Comparison of ENCODE assay signal across 14 cellular contexts in genomic region chr9:14272924-14273528, GRCh38. TPM values are rescaled to one million over a fixed set of nuclear protein-coding genes. Genes with fewer than 3 reads are reported as not detected.
DNase-seq lines count a peak whose midpoint lies in the region; ATAC-seq, FAIRE-seq and TF ChIP-seq lines count a peak whose summit lies in the region.
"Had no signal": no experiment of that assay in that cellular context is flagged by ENCODE, and none has a peak within 500 bp of the region (broad histone marks: within the 10 kb centered on the region; RNA-seq: fewer than 3 reads in every experiment).

No MANE protein-coding gene starts in this region.

- CTCF ChIA-PET in activated CD4-positive, alpha-beta T cell treated with anti-CD3 and anti-CD28 coated beads for 36 hours (lab: Charles Lee), result no interaction called here

- no peak for FAIRE-seq in pancreas (lab: Jason Lieb, UNC)
- FAIRE-seq: RCC 7860 had no signal

- H3K27me3 Mint-ChIP-seq in activated CD4-positive, alpha-beta T cell treated with anti-CD3 and anti-CD28 coated beads, Interleukin-2, amount 10 ng/mL, durations not matched to agents 24 days and 14 days, result peaks cover 15% of the 10 kb centered on the region
- H3K27me3 Mint-ChIP-seq in activated CD4-positive, alpha-beta T cell treated with anti-CD3 and anti-CD28 coated beads for 36 hours, result peaks cover 28% of the 10 kb centered on the region

- no peaks in the 10 kb centered on the region for H3K36me3 Mint-ChIP-seq in activated CD4-positive, alpha-beta T cell treated with anti-CD3 and anti-CD28 coated beads, Interleukin-2, amount 10 ng/mL, durations not matched to agents 24 days and 14 days (ENCODE audit: low read depth)
- no peaks in the 10 kb centered on the region for H3K36me3 Mint-ChIP-seq in activated CD4-positive, alpha-beta T cell treated with anti-CD3 and anti-CD28 coated beads for 36 hours (ENCODE audit: low read depth)

- no peaks in the 10 kb centered on the region for H3K9me2 ChIP-seq in OCI-LY1 (ENCODE audit: low read depth, low read length)

- ATAC-seq in pancreas, result peak in 3 of 4 donors; percentile 29 to 43 (median 31)
- ATAC-seq in HG03521 (IDR thresholded peaks at IDR 0.05; ENCODE audit: unreplicated experiment), result no peak
- no peak for ATAC-seq in activated CD4-positive, alpha-beta T cell treated with anti-CD3 and anti-CD28 coated beads for 36 hours
- ATAC-seq: effector memory CD8-positive, alpha-beta T cell had no signal

- intact Hi-C loops in pancreas (cut with DNase I), result no loop called here
- intact Hi-C loops in activated CD4-positive, alpha-beta T cell treated with anti-CD3 and anti-CD28 coated beads, Interleukin-2, amount 10 ng/mL, durations not matched to agents 24 days and 14 days (cut with micrococcal nuclease), result no loop called here
- intact Hi-C loops in activated CD4-positive, alpha-beta T cell treated with anti-CD3 and anti-CD28 coated beads for 36 hours (cut with DNase I, micrococcal nuclease), result no loop called here

- no peak overlapping the region for H3K27ac Mint-ChIP-seq in activated CD4-positive, alpha-beta T cell treated with anti-CD3 and anti-CD28 coated beads, Interleukin-2, amount 10 ng/mL, durations not matched to agents 24 days and 14 days
- no peak overlapping the region for H3K27ac Mint-ChIP-seq in activated CD4-positive, alpha-beta T cell treated with anti-CD3 and anti-CD28 coated beads for 36 hours

- H3K9me3 ChIP-seq in OCI-LY1 (ENCODE audit: low read length), result no peaks in the 10 kb centered on the region
- H3K9me3 ChIP-seq in right atrium auricular region, result no peaks in the 10 kb centered on the region
- H3K9me3 ChIP-seq in pancreas, result no peaks in the 10 kb centered on the region
- H3K9me3 ChIP-seq: adrenal gland had no signal

- peaks cover 45% of the 10 kb centered on the region for H3K4me1 ChIP-seq in OCI-LY1 (ENCODE audit: insufficient read depth, low read length, severe bottlenecking)
- H3K4me1 ChIP-seq in right atrium auricular region, result peaks cover 0 to 86% of the 10 kb centered on the region in 2 donors
- peaks cover 41 to 52% (median 46%) of the 10 kb centered on the region in 3 donors for H3K4me1 ChIP-seq in pancreas

- no peaks in the 10 kb centered on the region for H3K27me3 ChIP-seq in OCI-LY1 (ENCODE audit: insufficient read depth, low read length)
- no peaks in the 10 kb centered on the region for H3K27me3 ChIP-seq in right atrium auricular region
- H3K27me3 ChIP-seq in pancreas, result no peaks in the 10 kb centered on the region
- H3K27me3 ChIP-seq: adrenal gland had no signal

- H3K27ac ChIP-seq in OCI-LY1 (ENCODE audit: low read depth, low read length, poor library complexity, severe bottlenecking) (peak overlapping the region; percentile 32), right atrium auricular region (peak overlapping the region; percentile 57 to 73), pancreas (peak overlapping the region in 2 of 4 donors; percentile 17 to 47)
- H3K27ac ChIP-seq: HL-60 had no signal

- no peaks in the 10 kb centered on the region for H3F3A ChIP-seq in OCI-LY1 (ENCODE audit: insufficient read depth, low read length)

- H4K20me1 ChIP-seq in OCI-LY1 (ENCODE audit: insufficient read depth, low read length), result no peaks in the 10 kb centered on the region

- H3K4me3 Mint-ChIP-seq in activated CD4-positive, alpha-beta T cell treated with anti-CD3 and anti-CD28 coated beads, Interleukin-2, amount 10 ng/mL, durations not matched to agents 24 days and 14 days, result no peak overlapping the region
- no peak overlapping the region for H3K4me3 Mint-ChIP-seq in activated CD4-positive, alpha-beta T cell treated with anti-CD3 and anti-CD28 coated beads for 36 hours
- H3K4me3 Mint-ChIP-seq: effector memory CD8-positive, alpha-beta T cell had no signal

- WGBS in pancreas, 2 donors, result 15 to 17% methylated on average over 7 of the region's 7 CpGs

- no peak overlapping the region for H3K9ac ChIP-seq in OCI-LY1 (ENCODE audit: low read length)

- POLR2A ChIA-PET in activated CD4-positive, alpha-beta T cell treated with anti-CD3 and anti-CD28 coated beads for 36 hours (lab: Charles Lee), result no interaction called here

- H3K9me3 Mint-ChIP-seq in activated CD4-positive, alpha-beta T cell treated with anti-CD3 and anti-CD28 coated beads, Interleukin-2, amount 10 ng/mL, durations not matched to agents 24 days and 14 days, result no peaks in the 10 kb centered on the region
- H3K9me3 Mint-ChIP-seq in activated CD4-positive, alpha-beta T cell treated with anti-CD3 and anti-CD28 coated beads for 36 hours (ENCODE audit: low read depth), result no peaks in the 10 kb centered on the region
- H3K9me3 Mint-ChIP-seq: effector memory CD8-positive, alpha-beta T cell had no signal

- no peaks in the 10 kb centered on the region for H3K4me1 Mint-ChIP-seq in activated CD4-positive, alpha-beta T cell treated with anti-CD3 and anti-CD28 coated beads, Interleukin-2, amount 10 ng/mL, durations not matched to agents 24 days and 14 days
- peaks cover 5% of the 10 kb centered on the region for H3K4me1 Mint-ChIP-seq in activated CD4-positive, alpha-beta T cell treated with anti-CD3 and anti-CD28 coated beads for 36 hours

- no peaks in the 10 kb centered on the region for H3K79me2 ChIP-seq in OCI-LY1 (ENCODE audit: insufficient read depth, low read length)

- no peak overlapping the region for H2AFZ ChIP-seq in OCI-LY1 (ENCODE audit: low read length)

- H3K36me3 ChIP-seq in OCI-LY1 (ENCODE audit: insufficient read depth, low read length) (no peaks in the 10 kb centered on the region), right atrium auricular region (no peaks in the 10 kb centered on the region), pancreas (no peaks in the 10 kb centered on the region)
- H3K36me3 ChIP-seq: adrenal gland had no signal

- no peak overlapping the region for H3K4me2 ChIP-seq in OCI-LY1 (ENCODE audit: low read length)

- peak; percentile 39 for DNase-seq in ACHN
- DNase-seq in right atrium auricular region (ENCODE audit: low spot score), result no peak
- no peak for DNase-seq in pancreas
- no peak for DNase-seq in activated CD4-positive, alpha-beta T cell treated with anti-CD3 and anti-CD28 coated beads, Interleukin-2, amount 10 ng/mL, durations not matched to agents 24 days and 14 days
- DNase-seq in activated CD4-positive, alpha-beta T cell treated with anti-CD3 and anti-CD28 coated beads for 36 hours, result no peak
- no peak for DNase-seq in DMS153 (lab: John Stamatoyannopoulos, UW)
- DNase-seq: adrenal gland; effector memory CD8-positive, alpha-beta T cell; NCI-H446; stimulated activated CD8-positive, alpha-beta memory T cell treated with anti-CD3 and anti-CD28 coated beads, Interleukin-4, amount 100 ng/mL, for 48 hours had no signal

- in situ Hi-C loops in ACHN (cut with HindIII; ENCODE audit: low pct_ligation_motif_present, low pct_unique_long_range_greater_than_20kb, low sequenced_read_pairs), result no loop called here

- no peak for TF ChIP-seq CTCF in OCI-LY1 (IDR thresholded peaks at IDR 0.05; ENCODE audit: low read length)
- TF ChIP-seq CTCF in right atrium auricular region (IDR thresholded peaks at IDR 0.05), result no peak
- TF ChIP-seq CTCF in pancreas (IDR thresholded peaks at IDR 0.05), result no peak

- no peak overlapping the region for H3K4me3 ChIP-seq in OCI-LY1 (ENCODE audit: low read depth, low read length, poor library complexity, severe bottlenecking)
- H3K4me3 ChIP-seq in right atrium auricular region, result no peak overlapping the region
- no peak overlapping the region for H3K4me3 ChIP-seq in pancreas
- H3K4me3 ChIP-seq: adrenal gland had no signal

RNA-seq across cellular contexts. Expression of gene NFIB, which starts 40.9 kb away (rescaled TPM):
- total RNA-seq in right atrium auricular region, result 10 to 100 TPM; 74.4 to 80.1 TPM
- 10 to 100 TPM; 40.9 to 65.0 (median 53.0) TPM for total RNA-seq in pancreas
- polyA plus RNA-seq in pancreas, result 1 to 10 TPM; 8.9 to 10.0 TPM
- total RNA-seq in activated CD4-positive, alpha-beta T cell treated with anti-CD3 and anti-CD28 coated beads, Interleukin-2, amount 10 ng/mL, durations not matched to agents 24 days and 14 days, result not detected in 2 replicates
- total RNA-seq in activated CD4-positive, alpha-beta T cell treated with anti-CD3 and anti-CD28 coated beads for 36 hours, result not detected

Comparison
In these comparisons a context has a peak if more than half of its experiments do, and no peak if none do; other contexts are left out.
1. ATAC-seq: peak in pancreas (3 of 4); none in HG03521 (single experiment) and activated CD4-positive, alpha-beta T cell treated with anti-CD3 and anti-CD28 coated beads for 36 hours (single experiment).
2. RNA of gene NFIB, which starts 40.9 kb away (total RNA-seq): 74.4 to 80.1 TPM in right atrium auricular region and 40.9 to 65.0 TPM in pancreas; not detected in activated CD4-positive, alpha-beta T cell treated with anti-CD3 and anti-CD28 coated beads for 36 hours and not detected in activated CD4-positive, alpha-beta T cell treated with anti-CD3 and anti-CD28 coated beads, Interleukin-2, amount 10 ng/mL, durations not matched to agents 24 days and 14 days; every median in the first group is over 10 times any median in the second.